Comparison of ENCODE assay signal across 21 cellular contexts in the genomic region with DNA sequence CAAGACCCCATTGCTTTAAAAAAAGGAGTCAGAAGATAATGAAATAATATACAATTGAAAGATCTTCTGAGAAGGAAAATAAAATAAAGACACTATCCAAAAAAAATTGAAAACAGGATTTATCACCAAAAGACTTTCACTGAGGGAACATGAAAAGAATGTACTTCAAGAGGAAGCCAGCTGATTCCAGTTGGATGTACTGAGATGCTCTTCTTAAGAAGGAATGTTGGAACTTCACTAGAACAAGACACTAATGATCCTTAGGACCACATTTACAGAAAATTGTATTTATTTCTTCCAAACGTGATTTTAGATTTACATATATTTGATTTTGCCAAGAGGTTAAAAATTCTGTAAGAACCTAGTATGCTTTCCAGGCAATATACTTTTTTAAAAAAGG.
"Had no signal": no experiment of that assay in that cellular context is flagged by ENCODE, and none has a peak within 500 bp of the region (broad histone marks: within the 10 kb centered on the region; RNA-seq: fewer than 3 reads in every experiment).

No MANE protein-coding gene starts in this region.

- ATAC-seq: activated CD4-positive, alpha-beta T cell treated with anti-CD3 and anti-CD28 coated beads for 36 hours; left colon; stimulated activated naive CD8-positive, alpha-beta T cell treated with anti-CD3 and anti-CD28 coated beads, Interleukin-15, amount 100 ng/mL, for 72 hours had no signal

- H3K27me3 Mint-ChIP-seq: progenitor cell of endocrine pancreas; stimulated activated naive CD8-positive, alpha-beta T cell treated with anti-CD3 and anti-CD28 coated beads, Interleukin-15, amount 100 ng/mL, for 72 hours had no signal

- H3K4me1 Mint-ChIP-seq: activated CD4-positive, alpha-beta memory T cell treated with anti-CD3 and anti-CD28 coated beads, Interleukin-2, amount 10 ng/mL, durations not matched to agents 7 days and 5 days; activated CD4-positive, alpha-beta T cell treated with anti-CD3 and anti-CD28 coated beads for 36 hours; activated naive CD8-positive, alpha-beta T cell treated with anti-CD3 and anti-CD28 coated beads for 36 hours; immature natural killer cell; nephron; stimulated activated naive CD8-positive, alpha-beta T cell treated with anti-CD3 and anti-CD28 coated beads, Interleukin-15, amount 100 ng/mL, for 72 hours had no signal

- H3K4me1 ChIP-seq: ascending aorta, colonic mucosa, thyroid gland, uterus had no signal

- H3K9me3 ChIP-seq: ascending aorta, colonic mucosa, thyroid gland, uterus had no signal

- H3K9me3 Mint-ChIP-seq: activated CD4-positive, alpha-beta memory T cell treated with anti-CD3 and anti-CD28 coated beads, Interleukin-2, amount 10 ng/mL, durations not matched to agents 7 days and 5 days; immature natural killer cell had no signal

- H3K36me3 ChIP-seq: ascending aorta, cardiac muscle cell, colonic mucosa, thyroid gland, uterus, WERI-Rb-1 had no signal

- H3K4me3 Mint-ChIP-seq: activated CD4-positive, alpha-beta memory T cell treated with anti-CD3 and anti-CD28 coated beads, Interleukin-2, amount 10 ng/mL, durations not matched to agents 7 days and 5 days; activated CD4-positive, alpha-beta T cell treated with anti-CD3 and anti-CD28 coated beads for 36 hours; activated naive CD8-positive, alpha-beta T cell treated with anti-CD3 and anti-CD28 coated beads for 36 hours; immature natural killer cell; nephron; stimulated activated naive CD8-positive, alpha-beta T cell treated with anti-CD3 and anti-CD28 coated beads, Interleukin-15, amount 100 ng/mL, for 72 hours had no signal

- H3K27ac Mint-ChIP-seq: activated CD4-positive, alpha-beta memory T cell treated with anti-CD3 and anti-CD28 coated beads, Interleukin-2, amount 10 ng/mL, durations not matched to agents 7 days and 5 days; activated CD4-positive, alpha-beta T cell treated with anti-CD3 and anti-CD28 coated beads for 36 hours; activated naive CD8-positive, alpha-beta T cell treated with anti-CD3 and anti-CD28 coated beads for 36 hours; immature natural killer cell; nephron; progenitor cell of endocrine pancreas; stimulated activated naive CD8-positive, alpha-beta T cell treated with anti-CD3 and anti-CD28 coated beads, Interleukin-15, amount 100 ng/mL, for 72 hours had no signal

- DNase-seq: activated CD4-positive, alpha-beta memory T cell treated with anti-CD3 and anti-CD28 coated beads, Interleukin-2, amount 10 ng/mL, durations not matched to agents 7 days and 5 days; activated CD4-positive, alpha-beta T cell treated with anti-CD3 and anti-CD28 coated beads for 36 hours; activated gamma-delta T cell; activated naive CD8-positive, alpha-beta T cell treated with anti-CD3 and anti-CD28 coated beads for 36 hours; activated T-cell treated with anti-CD3 and anti-CD28 coated beads, Interleukin-2, amount 50 U/mL, for 48 hours; colonic mucosa; effector CD4-positive, alpha-beta T cell; immature natural killer cell; left colon; occipital lobe; stimulated activated CD4-positive, alpha-beta T cell treated with anti-CD3 and anti-CD28 coated beads, Interleukin-4, amount 100 ng/mL, for 1 hour; stimulated activated CD8-positive, alpha-beta memory T cell treated with anti-CD3 and anti-CD28 coated beads, Interleukin-4, amount 100 ng/mL, for 48 hours; stimulated activated naive CD8-positive, alpha-beta T cell treated with anti-CD3 and anti-CD28 coated beads, Interleukin-15, amount 100 ng/mL, for 72 hours; T-helper 1 cell; thyroid gland; uterus; WERI-Rb-1 had no signal

- H3K36me3 Mint-ChIP-seq: activated naive CD8-positive, alpha-beta T cell treated with anti-CD3 and anti-CD28 coated beads for 36 hours; immature natural killer cell had no signal

- H3K27me3 ChIP-seq: ascending aorta, cardiac muscle cell, colonic mucosa, thyroid gland, uterus had no signal

- H3K27ac ChIP-seq: ascending aorta, cardiac muscle cell, colonic mucosa, thyroid gland, uterus, WERI-Rb-1 had no signal

- H3K4me3 ChIP-seq: ascending aorta, cardiac muscle cell, colonic mucosa, thyroid gland, uterus had no signal
